In the genomic region with DNA sequence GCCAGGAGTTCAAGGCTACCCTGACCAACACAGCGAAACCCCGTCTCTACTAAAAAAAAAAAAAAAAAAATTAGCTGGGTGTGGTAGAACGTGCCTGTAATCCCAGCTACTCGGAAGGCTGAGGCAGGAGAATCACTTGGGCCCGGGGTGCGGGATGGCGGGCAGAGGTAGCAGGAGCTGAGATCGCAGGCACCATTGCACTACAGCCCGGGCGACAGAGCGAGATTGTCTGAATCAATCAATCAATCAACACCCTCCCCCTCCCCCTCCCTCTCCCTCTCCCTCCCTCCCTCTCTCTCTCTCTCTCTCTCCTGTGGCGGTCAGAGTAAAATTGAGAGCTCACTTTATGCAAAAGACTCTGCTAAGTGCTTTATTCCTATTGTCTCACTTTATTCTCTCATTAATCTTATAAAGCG, we compare ENCODE assay signal across 8 cellular contexts. TPM values are rescaled to one million over a fixed set of nuclear protein-coding genes. Genes with fewer than 3 reads are reported as not detected.
DNase-seq lines count a peak whose midpoint lies in the region; ATAC-seq, FAIRE-seq and TF ChIP-seq lines count a peak whose summit lies in the region.

No MANE protein-coding gene starts in this region.

- H4K5ac ChIP-seq in H1 (ENCODE audit: insufficient read length, low read depth, low read length) = no peak overlapping the region

- peaks cover 8% of the 10 kb centered on the region; the same call in 1 of the 2 replicates for H3K23me2 ChIP-seq in H1 (ENCODE audit: low read depth, low read length)

- H3K9me3 ChIP-seq in OCI-LY1 (ENCODE audit: low read length) = no peaks in the 10 kb centered on the region
- no peaks in the 10 kb centered on the region for H3K9me3 ChIP-seq in H1 (ENCODE audit: insufficient read depth in 2 of 2, low read depth in 1 of 2, low read length in 1 of 2)

- H2AK5ac ChIP-seq in H1 (ENCODE audit: low read depth, low read length) = no peak overlapping the region

- H4K91ac ChIP-seq in H1 (replicated peaks; ENCODE audit: insufficient read length, low read length) = no peak overlapping the region

- H3K4me1 ChIP-seq in OCI-LY1 (ENCODE audit: insufficient read depth, low read length, severe bottlenecking) = peaks cover 28% of the 10 kb centered on the region
- H3K4me1 ChIP-seq in H1 (replicated peaks in 1 of 4; ENCODE audit: control insufficient read depth in 3 of 4, insufficient read depth in 4 of 4, low read length in 3 of 4) = peaks cover 7 to 18% (median 11%) of the 10 kb centered on the region in 4 experiments

- intact Hi-C loops in Calu3 (cut with micrococcal nuclease; ENCODE audit: unreplicated experiment) = loop anchor here (1.0 kb wide), 1 partner anchor 32 kb away; no protein-coding TSS in a partner anchor

- DNase-seq in Calu3 (no peak), H1 (ENCODE audit: low read depth in 1 of 2, low spot score in 2 of 2) (no peak), osteocyte (ENCODE audit: extremely low spot score, unreplicated experiment) (no peak), hypothalamus (lab: John Stamatoyannopoulos, UW) (no peak)
- no peak for DNase-seq in activated effector memory CD4-positive, alpha-beta T cell treated with anti-CD3 and anti-CD28 coated beads, Interleukin-2, amount 50 U/mL, for 16 hours

- peak overlapping the region; percentile 87 for H3K27ac Mint-ChIP-seq in Calu3 (ENCODE audit: unreplicated experiment)
- H3K27ac Mint-ChIP-seq in osteocyte (ENCODE audit: unreplicated experiment) = peak overlapping the region; percentile 35

- no peaks in the 10 kb centered on the region for H4K20me1 ChIP-seq in OCI-LY1 (ENCODE audit: insufficient read depth, low read length)
- H4K20me1 ChIP-seq in H1 (replicated peaks in 1 of 2; ENCODE audit: control insufficient read depth in 1 of 2, insufficient read depth in 2 of 2, low read length in 2 of 2) = peaks cover 3 to 6% of the 10 kb centered on the region in 2 experiments

- POLR2A ChIA-PET in H1 (lab: Charles Lee; ENCODE audit: partially characterized antibody) = no interaction called here

- H3K27me3 Mint-ChIP-seq in Calu3 (ENCODE audit: unreplicated experiment) (no peaks in the 10 kb centered on the region), osteocyte (ENCODE audit: unreplicated experiment) (peaks cover 12% of the 10 kb centered on the region)

- H2BK20ac ChIP-seq in H1 (ENCODE audit: low read length) = no peak overlapping the region

- no peak for TF ChIP-seq EP300 in H1 (IDR thresholded peaks at IDR 0.05; ENCODE audit: borderline replicate concordance in 1 of 2, low read depth in 2 of 2, low read length in 2 of 2)

- H3K36me3 ChIP-seq in OCI-LY1 (ENCODE audit: insufficient read depth, low read length) = no peaks in the 10 kb centered on the region; the same call in 1 of the 2 replicates
- peaks cover 0 to 3% (median 0%) of the 10 kb centered on the region in 4 experiments; a peak in 1 of 8 replicates for H3K36me3 ChIP-seq in H1 (ENCODE audit: control insufficient read depth in 2 of 4, insufficient read depth in 4 of 4, low read length in 3 of 4)

- H4K8ac ChIP-seq in H1 (ENCODE audit: extremely low read depth, insufficient read depth, low read length) = no peak overlapping the region

- H3K4me3 ChIP-seq in OCI-LY1 (ENCODE audit: low read depth, low read length, poor library complexity, severe bottlenecking) (peak overlapping the region; percentile 85), H1 (ENCODE audit: extremely low read depth in 1 of 4, insufficient read depth in 2 of 4, low read depth in 3 of 4, low read length in 4 of 4) (peak overlapping the region; percentile 88 to 97 (median 92))

- no peaks in the 10 kb centered on the region for H3K9me2 ChIP-seq in OCI-LY1 (ENCODE audit: low read depth, low read length)

- CTCF ChIA-PET in Calu3 (lab: Charles Lee) = interaction anchor here (0.8 to 1.0 kb wide), 2 partner anchors 59 to 164 kb away, joined by 3 read pairs; no protein-coding TSS in a partner anchor
- CTCF ChIA-PET in H1 (lab: Charles Lee; ENCODE audit: partially characterized antibody) = interaction anchor here (0.5 to 2.0 kb wide), 5 partner anchors 12 to 59 kb away, joined by 3 to 5 read pairs (median 3); no protein-coding TSS in a partner anchor

- TF ChIP-seq POLR2A in H1 (IDR thresholded peaks at IDR 0.05; ENCODE audit: control extremely low read depth in 1 of 2, low read depth in 2 of 2, low read length in 2 of 2) = no peak

- H2AFZ ChIP-seq in OCI-LY1 (ENCODE audit: low read length) = no peak overlapping the region
- no peak overlapping the region for H2AFZ ChIP-seq in H1 (ENCODE audit: low read length)

- H3K9me3 Mint-ChIP-seq in Calu3 (ENCODE audit: low read depth, unreplicated experiment) (no peaks in the 10 kb centered on the region), osteocyte (ENCODE audit: unreplicated experiment) (no peaks in the 10 kb centered on the region)

- H2BK5ac ChIP-seq in H1 (ENCODE audit: low read depth, low read length) = no peak overlapping the region

- peaks cover 5% of the 10 kb centered on the region for H3K4me1 Mint-ChIP-seq in Calu3 (ENCODE audit: low read depth, unreplicated experiment)
- H3K4me1 Mint-ChIP-seq in osteocyte (ENCODE audit: unreplicated experiment) = peaks cover 20% of the 10 kb centered on the region

- H2BK120ac ChIP-seq in H1 (replicated peaks; ENCODE audit: low read depth, low read length) = no peak overlapping the region

- no peak for FAIRE-seq in H1 (lab: Jason Lieb, UNC)

- H3K4ac ChIP-seq in H1 (replicated peaks; ENCODE audit: insufficient read length, low read depth, low read length) = no peak overlapping the region

- no peak for ATAC-seq in HG03097 (IDR thresholded peaks at IDR 0.05; ENCODE audit: low FRiP score, unreplicated experiment)
- ATAC-seq in HG03139 (IDR thresholded peaks at IDR 0.05; ENCODE audit: unreplicated experiment) = no peak

- no peak overlapping the region for H3K14ac ChIP-seq in H1 (ENCODE audit: insufficient read length)

- H3K4me2 ChIP-seq in OCI-LY1 (ENCODE audit: low read length) = peak overlapping the region; percentile 93
- peak overlapping the region; percentile 89 to 97 for H3K4me2 ChIP-seq in H1 (ENCODE audit: insufficient read depth in 1 of 2, low read depth in 2 of 2, low read length in 2 of 2)

- H3F3A ChIP-seq in OCI-LY1 (ENCODE audit: insufficient read depth, low read length) = no peaks in the 10 kb centered on the region

- TF ChIP-seq CTCF in Calu3 (IDR thresholded peaks at IDR 0.05; ENCODE audit: unreplicated experiment) = no peak
- no peak for TF ChIP-seq CTCF in OCI-LY1 (IDR thresholded peaks at IDR 0.05; ENCODE audit: low read length)
- TF ChIP-seq CTCF in H1 (IDR thresholded peaks at IDR 0.05; ENCODE audit: control extremely low read depth in 1 of 3, insufficient read depth in 1 of 3, low read depth in 1 of 3, low read length in 3 of 3) = no peak
- no peak for TF ChIP-seq CTCF in osteocyte (IDR thresholded peaks at IDR 0.05)

- H3K27ac ChIP-seq in OCI-LY1 (ENCODE audit: low read depth, low read length, poor library complexity, severe bottlenecking) (peak overlapping the region; percentile 7), H1 (ENCODE audit: low read depth, low read length) (no peak overlapping the region)

- H2BK15ac ChIP-seq in H1 (ENCODE audit: low read length) = no peak overlapping the region

- TF ChIP-seq RAD21 in H1 (IDR thresholded peaks at IDR 0.05 in 1 of 2, conservative IDR thresholded peaks at IDR 0.05 in 1 of 2; ENCODE audit: low read depth in 2 of 2, low read length in 2 of 2) = no peak

- no peak overlapping the region for H2BK12ac ChIP-seq in H1 (ENCODE audit: low read depth, low read length)

- WGBS in H1 (ENCODE audit: extremely low coverage in 1 of 2, insufficient coverage in 1 of 2, insufficient read length in 1 of 2, insufficient replicate concordance in 2 of 2, low coverage in 1 of 2, low lambda C conversion rate in 2 of 2, missing lambda C conversion rate in 1 of 2), 2 experiments = 17% methylated on average over 11 of the region's 13 CpGs; no CpG with 5 or more reads in 1 of the 2 experiments

- no peak overlapping the region for H3K56ac ChIP-seq in H1 (replicated peaks; ENCODE audit: insufficient read length, low read depth, low read length)

- H3K4me3 Mint-ChIP-seq in Calu3 (ENCODE audit: low read depth, unreplicated experiment) (peak overlapping the region; percentile 95), osteocyte (ENCODE audit: unreplicated experiment) (peak overlapping the region; percentile 93)

- H3K9ac ChIP-seq in OCI-LY1 (ENCODE audit: low read length) = peak overlapping the region; percentile 83
- peak overlapping the region in 1 of 4 experiments; percentile 73; a peak in 1 of 7 replicates for H3K9ac ChIP-seq in H1 (replicated peaks in 1 of 4; ENCODE audit: extremely low read depth in 1 of 4, low read depth in 3 of 4, low read length in 3 of 4)

- H3K18ac ChIP-seq in H1 (ENCODE audit: extremely low read depth, low read length) = no peak overlapping the region; the same call in 1 of the 2 replicates

- H3K36me3 Mint-ChIP-seq in Calu3 (ENCODE audit: insufficient read depth, unreplicated experiment) = peaks cover 22% of the 10 kb centered on the region
- no peaks in the 10 kb centered on the region for H3K36me3 Mint-ChIP-seq in osteocyte (ENCODE audit: unreplicated experiment)

- no peaks in the 10 kb centered on the region for H3K27me3 ChIP-seq in OCI-LY1 (ENCODE audit: insufficient read depth, low read length)
- H3K27me3 ChIP-seq in H1 (replicated peaks in 1 of 4; ENCODE audit: control insufficient read depth in 3 of 4, extremely low read depth in 1 of 4, insufficient read depth in 3 of 4, low read length in 3 of 4) = peaks cover 0 to 7% (median 3%) of the 10 kb centered on the region in 4 experiments; a peak in 2 of 7 replicates

- no peak overlapping the region for H3K23ac ChIP-seq in H1 (ENCODE audit: insufficient read length)

- peaks cover 8% of the 10 kb centered on the region for H3K79me1 ChIP-seq in H1 (ENCODE audit: low read depth, low read length)

- BruUV-seq in Calu3 (replicated peaks; lab: Mats Ljungman, UMichigan) = no TSS peak

- no peaks in the 10 kb centered on the region for H3K79me2 ChIP-seq in OCI-LY1 (ENCODE audit: insufficient read depth, low read length)
- H3K79me2 ChIP-seq in H1 (ENCODE audit: control insufficient read depth in 1 of 2, insufficient read depth in 2 of 2, low read length in 2 of 2) = peaks cover 5 to 48% of the 10 kb centered on the region in 2 experiments; a peak in 3 of 4 replicates

RNA-seq across cellular contexts. Expression of a gene that starts 1.2 kb away (rescaled TPM):
- 20.8 and 23.0 TPM in 2 replicates for total RNA-seq in Calu3 (2022)
- total RNA-seq in H1 (2021; fragmentation: NEBNext Ultra II Directional; extraction: Animal tissue kit (Norgen Biotek cat#: 25700)) = 55.7 and 58.5 TPM in 2 replicates
- polyA plus RNA-seq in H1 (2011; rRNA removed) = 18.2 and 25.0 TPM in 2 replicates
- polyA plus RNA-seq in H1 (2011; cell fraction: cytosol; rRNA removed) = 34.1 TPM
- 16.4 TPM for polyA plus RNA-seq in H1 (2011; cell fraction: nucleus; rRNA removed)
- polyA plus RNA-seq in H1 (2012, experiment 1 of 2) = 30.7 to 44.0 TPM (median 34.1 TPM) in 4 replicates
- polyA plus RNA-seq in H1 (2012, experiment 2 of 2) = 4.5 TPM
- polyA plus RNA-seq in H1 (2013, experiment 1 of 2) = 26.5 TPM
- polyA plus RNA-seq in H1 (2013, experiment 2 of 2) = 28.9 TPM
- 54.2 and 75.7 TPM in 2 replicates for polyA minus RNA-seq in H1 (2011; rRNA and poly(A)+ RNA removed)
- 24.4 TPM for polyA minus RNA-seq in H1 (2011; cell fraction: cytosol; rRNA and poly(A)+ RNA removed)
- polyA minus RNA-seq in H1 (2011; cell fraction: nucleus; rRNA and poly(A)+ RNA removed) = 18.6 TPM
- total RNA-seq in osteocyte = 18.0 and 20.7 TPM in 2 replicates

RNA-seq across cellular contexts. Expression of a gene that starts 1.3 kb away (rescaled TPM):
- total RNA-seq in Calu3 (2022) (0.32 TPM in 1 of 2 replicates, not detected in the other), osteocyte (not detected in 2 replicates)
- 0.09 and 0.27 TPM in 2 replicates for total RNA-seq in H1 (2021; fragmentation: NEBNext Ultra II Directional; extraction: Animal tissue kit (Norgen Biotek cat#: 25700))
- 0.06 and 0.15 TPM in 2 replicates for polyA plus RNA-seq in H1 (2011; rRNA removed)
- polyA plus RNA-seq in H1 (2011; cell fraction: cytosol; rRNA removed) = 0.12 TPM
- 0.58 TPM for polyA plus RNA-seq in H1 (2011; cell fraction: nucleus; rRNA removed)
- 0.36 to 2.1 TPM (median 0.61 TPM) in 4 replicates for polyA plus RNA-seq in H1 (2012, experiment 1 of 2)
- 0.25 TPM for polyA plus RNA-seq in H1 (2012, experiment 2 of 2)
- polyA plus RNA-seq in H1 (2013, experiment 1 of 2) = 0.10 TPM
- 0.13 TPM for polyA plus RNA-seq in H1 (2013, experiment 2 of 2)
- 0.13 and 0.20 TPM in 2 replicates for polyA minus RNA-seq in H1 (2011; rRNA and poly(A)+ RNA removed)
- polyA minus RNA-seq in H1 (2011; cell fraction: cytosol; rRNA and poly(A)+ RNA removed) = not detected
- not detected for polyA minus RNA-seq in H1 (2011; cell fraction: nucleus; rRNA and poly(A)+ RNA removed)

RNA-seq across cellular contexts. Expression of a gene that starts 27.1 kb away (rescaled TPM):
- total RNA-seq in Calu3 (2022) (116 and 130 TPM in 2 replicates), osteocyte (130 and 136 TPM in 2 replicates)
- 52.0 and 53.3 TPM in 2 replicates for total RNA-seq in H1 (2021; fragmentation: NEBNext Ultra II Directional; extraction: Animal tissue kit (Norgen Biotek cat#: 25700))
- polyA plus RNA-seq in H1 (2011; rRNA removed) = 30.6 and 33.7 TPM in 2 replicates
- 46.4 TPM for polyA plus RNA-seq in H1 (2011; cell fraction: cytosol; rRNA removed)
- polyA plus RNA-seq in H1 (2011; cell fraction: nucleus; rRNA removed) = 83.5 TPM
- 39.2 to 58.7 TPM (median 43.2 TPM) in 4 replicates for polyA plus RNA-seq in H1 (2012, experiment 1 of 2)
- polyA plus RNA-seq in H1 (2012, experiment 2 of 2) = 11.1 TPM
- polyA plus RNA-seq in H1 (2013, experiment 1 of 2) = 55.9 TPM
- polyA plus RNA-seq in H1 (2013, experiment 2 of 2) = 58.6 TPM
- 61.5 and 64.3 TPM in 2 replicates for polyA minus RNA-seq in H1 (2011; rRNA and poly(A)+ RNA removed)
- polyA minus RNA-seq in H1 (2011; cell fraction: cytosol; rRNA and poly(A)+ RNA removed) = 61.6 TPM
- 95.3 TPM for polyA minus RNA-seq in H1 (2011; cell fraction: nucleus; rRNA and poly(A)+ RNA removed)

RNA-seq across cellular contexts. Expression of a gene that starts 43.1 kb away (rescaled TPM):
- total RNA-seq in Calu3 (2022) = 77.4 and 78.5 TPM in 2 replicates
- 63.8 and 68.0 TPM in 2 replicates for total RNA-seq in H1 (2021; fragmentation: NEBNext Ultra II Directional; extraction: Animal tissue kit (Norgen Biotek cat#: 25700))
- 44.6 and 81.6 TPM in 2 replicates for polyA plus RNA-seq in H1 (2011; rRNA removed)
- 60.1 TPM for polyA plus RNA-seq in H1 (2011; cell fraction: cytosol; rRNA removed)
- polyA plus RNA-seq in H1 (2011; cell fraction: nucleus; rRNA removed) = 466 TPM
- polyA plus RNA-seq in H1 (2012, experiment 1 of 2) = 65.5 to 73.4 TPM (median 68.4 TPM) in 4 replicates
- polyA plus RNA-seq in H1 (2012, experiment 2 of 2) = 42.0 TPM
- polyA plus RNA-seq in H1 (2013, experiment 1 of 2) = 52.5 TPM
- 44.5 TPM for polyA plus RNA-seq in H1 (2013, experiment 2 of 2)
- 38.9 and 40.4 TPM in 2 replicates for polyA minus RNA-seq in H1 (2011; rRNA and poly(A)+ RNA removed)
- polyA minus RNA-seq in H1 (2011; cell fraction: cytosol; rRNA and poly(A)+ RNA removed) = 37.3 TPM
- 82.2 TPM for polyA minus RNA-seq in H1 (2011; cell fraction: nucleus; rRNA and poly(A)+ RNA removed)
- 46.1 and 47.9 TPM in 2 replicates for total RNA-seq in osteocyte

RNA-seq across cellular contexts. Expression of a gene that starts 47.2 kb away (rescaled TPM):
- total RNA-seq in Calu3 (2022) (not detected in 2 replicates), osteocyte (not detected in 2 replicates)
- total RNA-seq in H1 (2021; fragmentation: NEBNext Ultra II Directional; extraction: Animal tissue kit (Norgen Biotek cat#: 25700)) = 1.3 and 1.6 TPM in 2 replicates
- 1.2 and 2.3 TPM in 2 replicates for polyA plus RNA-seq in H1 (2011; rRNA removed)
- polyA plus RNA-seq in H1 (2011; cell fraction: cytosol; rRNA removed) = 1.8 TPM
- polyA plus RNA-seq in H1 (2011; cell fraction: nucleus; rRNA removed) = 4.1 TPM
- polyA plus RNA-seq in H1 (2012, experiment 1 of 2) = 0.64 to 0.78 TPM (median 0.70 TPM) in 4 replicates
- polyA plus RNA-seq in H1 (2012, experiment 2 of 2) = 0.46 TPM
- 0.51 TPM for polyA plus RNA-seq in H1 (2013, experiment 1 of 2)
- 0.33 TPM for polyA plus RNA-seq in H1 (2013, experiment 2 of 2)
- polyA minus RNA-seq in H1 (2011; rRNA and poly(A)+ RNA removed) = 0.17 and 0.25 TPM in 2 replicates
- 1.9 TPM for polyA minus RNA-seq in H1 (2011; cell fraction: cytosol; rRNA and poly(A)+ RNA removed)
- polyA minus RNA-seq in H1 (2011; cell fraction: nucleus; rRNA and poly(A)+ RNA removed) = 0.90 TPM
